In the genomic region with DNA sequence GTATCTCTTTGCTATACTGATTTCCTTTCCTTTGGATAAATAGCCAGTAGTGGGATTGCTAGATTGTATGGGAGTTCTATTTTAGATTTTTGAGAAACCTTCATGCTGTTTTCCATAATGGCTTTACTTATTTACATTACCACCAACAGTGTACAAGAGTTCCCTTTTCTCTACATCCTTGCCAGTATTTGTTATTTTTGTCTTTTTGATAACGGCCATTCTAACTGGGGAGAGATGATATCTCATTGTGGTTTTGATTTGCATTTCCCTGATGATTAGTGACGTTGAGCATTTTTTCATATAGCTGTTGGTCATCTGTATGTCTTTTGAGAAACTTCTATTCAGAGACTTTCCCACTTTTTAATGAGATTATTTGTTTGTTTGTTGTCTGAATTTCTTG, we compare ENCODE assay signal across 1 cellular context.
A peak's percentile ranks its signal among the peaks of the same experiment; 100 is the strongest.
TF ChIP-seq lines count a peak whose summit lies in the region.

No MANE protein-coding gene starts in this region.

TF ChIP-seq in HEK293, 187 proteins besides CTCF, POLR2A, EP300 and RAD21 (continued from another document):
- TF ChIP-seq, protein P1, sequence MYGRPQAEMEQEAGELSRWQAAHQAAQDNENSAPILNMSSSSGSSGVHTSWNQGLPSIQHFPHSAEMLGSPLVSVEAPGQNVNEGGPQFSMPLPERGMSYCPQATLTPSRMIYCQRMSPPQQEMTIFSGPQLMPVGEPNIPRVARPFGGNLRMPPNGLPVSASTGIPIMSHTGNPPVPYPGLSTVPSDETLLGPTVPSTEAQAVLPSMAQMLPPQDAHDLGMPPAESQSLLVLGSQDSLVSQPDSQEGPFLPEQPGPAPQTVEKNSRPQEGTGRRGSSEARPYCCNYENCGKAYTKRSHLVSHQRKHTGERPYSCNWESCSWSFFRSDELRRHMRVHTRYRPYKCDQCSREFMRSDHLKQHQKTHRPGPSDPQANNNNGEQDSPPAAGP (tag by site-specific recombination; IDR thresholded peaks at IDR 0.05) = no peak
- no peak for TF ChIP-seq IKZF3 (tag by site-specific recombination; IDR thresholded peaks at IDR 0.05)
- TF ChIP-seq YY1 (tag by site-specific recombination; IDR thresholded peaks at IDR 0.05) = no peak
- TF ChIP-seq ZNF548 (tag by site-specific recombination; IDR thresholded peaks at IDR 0.05) = no peak
- peak; percentile 53 for TF ChIP-seq ZIC2 (tag by site-specific recombination; IDR thresholded peaks at IDR 0.05)
- TF ChIP-seq REPIN1 (tag by site-specific recombination; IDR thresholded peaks at IDR 0.05; ENCODE audit: low read depth) = no peak
- TF ChIP-seq ZNF433 (tag by site-specific recombination; IDR thresholded peaks at IDR 0.05; ENCODE audit: low read depth) = no peak
- no peak for TF ChIP-seq SCRT1 (tag by site-specific recombination; IDR thresholded peaks at IDR 0.05; ENCODE audit: borderline replicate concordance)
- TF ChIP-seq ZNF341 (tag by site-specific recombination; IDR thresholded peaks at IDR 0.05; ENCODE audit: low read depth) = no peak
- no peak for TF ChIP-seq ZNF302 (tag by site-specific recombination; IDR thresholded peaks at IDR 0.05; ENCODE audit: low read depth)
- no peak for TF ChIP-seq ZNF596 (tag by site-specific recombination; IDR thresholded peaks at IDR 0.05)
- TF ChIP-seq ZNF132 (tag by site-specific recombination; IDR thresholded peaks at IDR 0.05; ENCODE audit: borderline replicate concordance) = no peak
- TF ChIP-seq ZSCAN30 (tag by site-specific recombination; IDR thresholded peaks at IDR 0.05) = no peak
- TF ChIP-seq ZBTB21 (tag by site-specific recombination; IDR thresholded peaks at IDR 0.05) = no peak
- no peak for TF ChIP-seq GLI4 (tag by site-specific recombination; IDR thresholded peaks at IDR 0.05)
- no peak for TF ChIP-seq ZNF521 (tag by site-specific recombination; IDR thresholded peaks at IDR 0.05)
- no peak for TF ChIP-seq ZNF391 (tag by site-specific recombination; IDR thresholded peaks at IDR 0.05; ENCODE audit: borderline replicate concordance, low read depth)
- peak; percentile 62 for TF ChIP-seq FEZF1 (tag by site-specific recombination; IDR thresholded peaks at IDR 0.05)
